Comparison of ENCODE assay signal across 8 cellular contexts in the genomic region with DNA sequence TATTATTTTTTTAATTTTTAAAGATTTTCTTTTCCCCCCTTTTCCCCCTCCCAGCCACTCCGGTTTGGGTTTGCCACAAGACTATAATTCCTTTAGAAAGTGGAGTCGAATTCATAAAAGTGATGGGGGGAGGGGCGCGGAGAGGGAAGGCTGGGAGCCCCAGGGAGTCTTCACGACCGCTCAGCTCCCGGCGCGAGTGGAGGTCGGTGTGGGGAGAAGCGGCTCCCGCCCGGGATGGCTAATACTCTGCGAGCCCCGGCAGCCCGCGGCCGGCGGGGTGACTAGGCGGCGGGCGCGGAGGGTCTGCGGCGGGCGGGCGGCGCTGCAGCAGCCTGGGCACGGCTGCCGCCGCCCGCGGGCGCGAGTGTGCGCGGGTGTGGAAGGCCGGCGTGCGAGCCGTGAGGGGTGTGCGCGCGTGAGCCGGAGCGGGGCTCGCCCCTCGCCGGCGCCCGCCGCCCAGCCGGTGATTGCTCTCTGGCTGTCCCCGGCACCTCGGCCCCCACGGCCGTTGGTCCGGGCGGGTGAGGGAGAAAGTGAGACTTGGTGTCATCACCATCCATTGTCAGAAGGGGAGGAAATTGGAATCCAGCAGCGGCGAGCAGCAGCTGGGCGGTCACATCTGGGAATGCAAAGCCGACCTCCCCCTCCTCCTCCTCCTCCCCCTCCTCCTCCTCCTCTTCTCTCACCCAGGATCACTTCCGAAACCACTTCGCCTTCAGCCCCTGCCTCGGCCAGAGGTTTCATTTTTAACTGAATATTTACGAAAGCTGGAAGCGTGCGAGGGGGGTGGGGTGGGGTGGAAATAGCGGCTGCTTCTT. TPM values are rescaled to one million over a fixed set of nuclear protein-coding genes. Genes with fewer than 3 reads are reported as not detected.
DNase-seq lines count a peak whose midpoint lies in the region; FAIRE-seq and TF ChIP-seq lines count a peak whose summit lies in the region.

A gene with protein sequence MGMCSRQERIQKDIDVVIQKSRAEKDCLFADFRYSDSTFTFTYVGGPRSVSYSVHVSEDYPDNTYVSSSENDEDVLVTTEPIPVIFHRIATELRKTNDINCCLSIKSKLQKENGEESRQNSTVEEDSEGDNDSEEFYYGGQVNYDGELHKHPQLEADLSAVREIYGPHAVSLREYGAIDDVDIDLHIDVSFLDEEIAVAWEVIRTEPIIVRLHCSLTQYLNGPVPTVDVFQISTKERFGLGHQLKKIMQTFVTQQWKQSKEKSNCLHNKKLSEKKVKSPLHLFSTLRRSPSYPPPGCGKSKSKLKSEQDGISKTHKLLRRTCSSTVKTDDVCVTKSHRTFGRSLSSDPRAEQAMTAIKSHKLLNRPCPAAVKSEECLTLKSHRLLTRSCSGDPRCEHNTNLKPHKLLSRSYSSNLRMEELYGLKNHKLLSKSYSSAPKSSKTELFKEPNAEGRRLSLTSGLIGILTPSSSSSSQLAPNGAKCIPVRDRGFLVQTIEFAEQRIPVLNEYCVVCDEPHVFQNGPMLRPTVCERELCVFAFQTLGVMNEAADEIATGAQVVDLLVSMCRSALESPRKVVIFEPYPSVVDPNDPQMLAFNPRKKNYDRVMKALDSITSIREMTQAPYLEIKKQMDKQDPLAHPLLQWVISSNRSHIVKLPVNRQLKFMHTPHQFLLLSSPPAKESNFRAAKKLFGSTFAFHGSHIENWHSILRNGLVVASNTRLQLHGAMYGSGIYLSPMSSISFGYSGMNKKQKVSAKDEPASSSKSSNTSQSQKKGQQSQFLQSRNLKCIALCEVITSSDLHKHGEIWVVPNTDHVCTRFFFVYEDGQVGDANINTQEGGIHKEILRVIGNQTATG (plus strand): TSS at position 377 of the 818 bp plus-strand sequence. CDS start 459 bp downstream, outside the sequence.

- peak within 1 kb of the TSS; percentile 37 for H3K9ac ChIP-seq in endothelial cell of umbilical vein (replicated peaks; ENCODE audit: extremely low read depth, insufficient read depth, low read length)

- no peaks in the 10 kb centered on the region for H3K36me3 ChIP-seq in endothelial cell of umbilical vein (ENCODE audit: control insufficient read depth in 2 of 2, extremely low read depth in 1 of 2, insufficient read depth in 2 of 2, low read length in 2 of 2)

- no peaks in the 10 kb centered on the region for H3K79me2 ChIP-seq in endothelial cell of umbilical vein (ENCODE audit: control insufficient read depth, insufficient read depth, low read length)

- intact Hi-C loops in endothelial cell of umbilical vein (cut with micrococcal nuclease) = no loop called here

- TF ChIP-seq POLR2A in endothelial cell of umbilical vein (IDR thresholded peaks at IDR 0.05; ENCODE audit: low read depth, low read length) = no peak

- peaks cover 8% of the 10 kb centered on the region for H3K4me1 ChIP-seq in endothelial cell of umbilical vein (ENCODE audit: control insufficient read depth, extremely low read depth, insufficient read depth, low read length)

- H3K4me2 ChIP-seq in endothelial cell of umbilical vein (ENCODE audit: insufficient read depth, low read length) = peak within 1 kb of the TSS; percentile 85

- H3K9me3 ChIP-seq in endothelial cell of umbilical vein (replicated peaks; ENCODE audit: control insufficient read depth, insufficient read depth, low read length) = no peaks in the 10 kb centered on the region

- FAIRE-seq in endothelial cell of umbilical vein (lab: Jason Lieb, UNC) = no peak

- BruUV-seq in endothelial cell of umbilical vein (replicated peaks; lab: Mats Ljungman, UMichigan) = no TSS peak

- H3K4me3 ChIP-seq in GM12875 (ENCODE audit: low read depth, low read length) = peak within 1 kb of the TSS; percentile 99
- peak within 1 kb of the TSS; percentile 51 to 67 (median 52) for H3K4me3 ChIP-seq in endothelial cell of umbilical vein (replicated peaks in 1 of 3; ENCODE audit: insufficient read depth in 1 of 3, low read depth in 1 of 3, low read length in 3 of 3)

- H3K9me1 ChIP-seq in endothelial cell of umbilical vein (replicated peaks; ENCODE audit: control insufficient read depth, extremely low read depth, insufficient read depth, low read length) = no peaks in the 10 kb centered on the region

- no peaks in the 10 kb centered on the region for H3K36me3 Mint-ChIP-seq in HFFc6 (ENCODE audit: low read depth)

- peak; percentile 3 for DNase-seq in HFFc6
- DNase-seq in NCI-H460 (ENCODE audit: extremely low read depth, low read depth) = peak; percentile 20
- peak; percentile 23 to 29 (median 24) for DNase-seq in activated CD8-positive, alpha-beta memory T cell treated with anti-CD3 and anti-CD28 coated beads for 48 hours (ENCODE audit: low read depth in 2 of 3, low spot score in 2 of 3)
- no peak for DNase-seq in endothelial cell of umbilical vein (ENCODE audit: low read depth, low spot score)
- DNase-seq in midbrain (lab: John Stamatoyannopoulos, UW) = peak; percentile 31
- DNase-seq in stimulated activated CD8-positive, alpha-beta memory T cell treated with anti-CD3 and anti-CD28 coated beads, Interleukin-7, amount 100 ng/mL, for 24 hours (ENCODE audit: low read depth) = peak; percentile 17
- DNase-seq in NCI-H2171 treated with DMSO at 0.1 percent for 48 hours (lab: John Stamatoyannopoulos, UW) = no peak

- H3K27me3 Mint-ChIP-seq in HFFc6 (ENCODE audit: insufficient read depth) = peaks cover 7% of the 10 kb centered on the region

- H3K27me3 ChIP-seq in endothelial cell of umbilical vein (ENCODE audit: control insufficient read depth in 2 of 2, insufficient read depth in 2 of 2, low read length in 2 of 2) = peaks cover 4 to 10% of the 10 kb centered on the region in 2 experiments

- no peaks in the 10 kb centered on the region for H3K9me3 Mint-ChIP-seq in HFFc6

- H2AFZ ChIP-seq in endothelial cell of umbilical vein (ENCODE audit: low read depth, low read length) = peak within 1 kb of the TSS; percentile 81

- H3K27ac Mint-ChIP-seq in HFFc6 = peak within 1 kb of the TSS; percentile 58

- CTCF ChIA-PET in endothelial cell of umbilical vein (lab: Charles Lee) = no interaction called here

- H4K20me1 ChIP-seq in endothelial cell of umbilical vein (replicated peaks; ENCODE audit: control insufficient read depth, extremely low read depth, insufficient read depth, low read length) = no peaks in the 10 kb centered on the region

- peaks cover 12% of the 10 kb centered on the region for H3K4me1 Mint-ChIP-seq in HFFc6 (ENCODE audit: low read depth)

- dilution Hi-C loops in endothelial cell of umbilical vein (cut with MboI; ENCODE audit: extremely low pct_ligation_motif_present, low sequenced_read_pairs) = no loop called here

- peak within 1 kb of the TSS; percentile 88 for H3K4me3 Mint-ChIP-seq in HFFc6

- H3K27ac ChIP-seq in endothelial cell of umbilical vein (ENCODE audit: insufficient read depth, low read depth, low read length) = no peak within 1 kb of the TSS

- POLR2A ChIA-PET in endothelial cell of umbilical vein (lab: Charles Lee) = no interaction called here

- TF ChIP-seq CTCF in GM12875 (IDR thresholded peaks at IDR 0.05; ENCODE audit: borderline replicate concordance, insufficient read depth, low read depth, low read length) (no peak), HFFc6 (IDR thresholded peaks at IDR 0.05) (no peak), endothelial cell of umbilical vein (IDR thresholded peaks at IDR 0.05; ENCODE audit: extremely low read depth in 1 of 2, insufficient read depth in 1 of 2, low read depth in 1 of 2, low read length in 2 of 2) (no peak)

TF ChIP-seq in endothelial cell of umbilical vein, 7 proteins besides CTCF, POLR2A, EP300 and RAD21:
- TF ChIP-seq FOS (IDR thresholded peaks at IDR 0.05; ENCODE audit: borderline replicate concordance, insufficient read depth, low read length) (no peak), EZH2 (IDR thresholded peaks at IDR 0.05; ENCODE audit: borderline replicate concordance, low read depth, low read length, severe bottlenecking) (no peak), GATA2 (IDR thresholded peaks at IDR 0.05; ENCODE audit: insufficient read depth, insufficient read length, low read depth, low read length) (no peak), JUN (IDR thresholded peaks at IDR 0.05; ENCODE audit: borderline replicate concordance, insufficient read depth, insufficient read length, low read depth) (no peak), POLR2AphosphoS5 (IDR thresholded peaks at IDR 0.05; ENCODE audit: insufficient read depth, low read depth, low read length) (no peak)
- TF ChIP-seq, protein P1, sequence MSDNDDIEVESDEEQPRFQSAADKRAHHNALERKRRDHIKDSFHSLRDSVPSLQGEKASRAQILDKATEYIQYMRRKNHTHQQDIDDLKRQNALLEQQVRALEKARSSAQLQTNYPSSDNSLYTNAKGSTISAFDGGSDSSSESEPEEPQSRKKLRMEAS (IDR thresholded peaks at IDR 0.05; ENCODE audit: insufficient read depth, insufficient read length) = no peak
TF ChIP-seq in endothelial cell of umbilical vein: peak in this region for 0.

RNA-seq across cellular contexts. Expression of the gene that starts here (rescaled TPM):
- total RNA-seq in HFFc6 (2021; fragmentation: NEBNext Ultra II Directional; extraction: Animal tissue kit (Norgen Biotek cat#: 25700)) = 1 to 10 TPM in 2 of 6 experiments, under 1 TPM in 4; 0.71 to 5.5 (median 0.81) TPM
- total RNA-seq in NCI-H460 (2014; rRNA removed; shearing (Covaris generic)) = 12.0 and 12.7 TPM in 2 replicates
- 4.2 and 5.5 TPM in 2 replicates for polyA plus RNA-seq in NCI-H460 (2014; cell fraction: nucleus; rRNA removed)
- 0.18 and 0.60 TPM in 2 replicates for total RNA-seq in endothelial cell of umbilical vein
- polyA plus RNA-seq in endothelial cell of umbilical vein = 0.03 TPM in 1 of 2 replicates, not detected in the other
- 0.03 and 0.10 TPM in 2 replicates for polyA plus RNA-seq in endothelial cell of umbilical vein (2011; cell fraction: cytosol; rRNA removed)
- 0.45 and 0.51 TPM in 2 replicates for polyA plus RNA-seq in endothelial cell of umbilical vein (2011; cell fraction: nucleus; rRNA removed)
- not detected in 2 replicates for polyA plus RNA-seq in endothelial cell of umbilical vein (2012)
- 0.11 and 0.80 TPM in 2 replicates for polyA minus RNA-seq in endothelial cell of umbilical vein
- polyA minus RNA-seq in endothelial cell of umbilical vein (2011; cell fraction: cytosol; rRNA and poly(A)+ RNA removed) = 2.4 TPM
- 1.1 and 1.3 TPM in 2 replicates for polyA minus RNA-seq in endothelial cell of umbilical vein (2011; cell fraction: nucleus; rRNA and poly(A)+ RNA removed)

Comparison
In these comparisons a context has a peak if more than half of its experiments do, and no peak if none do; other contexts are left out.
1. DNase-seq: peak in HFFc6 (single experiment), NCI-H460 (single experiment), activated CD8-positive, alpha-beta memory T cell treated with anti-CD3 and anti-CD28 coated beads for 48 hours (3 of 3), midbrain (single experiment) and stimulated activated CD8-positive, alpha-beta memory T cell treated with anti-CD3 and anti-CD28 coated beads, Interleukin-7, amount 100 ng/mL, for 24 hours (single experiment); none in endothelial cell of umbilical vein (single experiment) and NCI-H2171 treated with DMSO at 0.1 percent for 48 hours (single experiment).